ENCODE assay signal across 14 cellular contexts in the genomic region with DNA sequence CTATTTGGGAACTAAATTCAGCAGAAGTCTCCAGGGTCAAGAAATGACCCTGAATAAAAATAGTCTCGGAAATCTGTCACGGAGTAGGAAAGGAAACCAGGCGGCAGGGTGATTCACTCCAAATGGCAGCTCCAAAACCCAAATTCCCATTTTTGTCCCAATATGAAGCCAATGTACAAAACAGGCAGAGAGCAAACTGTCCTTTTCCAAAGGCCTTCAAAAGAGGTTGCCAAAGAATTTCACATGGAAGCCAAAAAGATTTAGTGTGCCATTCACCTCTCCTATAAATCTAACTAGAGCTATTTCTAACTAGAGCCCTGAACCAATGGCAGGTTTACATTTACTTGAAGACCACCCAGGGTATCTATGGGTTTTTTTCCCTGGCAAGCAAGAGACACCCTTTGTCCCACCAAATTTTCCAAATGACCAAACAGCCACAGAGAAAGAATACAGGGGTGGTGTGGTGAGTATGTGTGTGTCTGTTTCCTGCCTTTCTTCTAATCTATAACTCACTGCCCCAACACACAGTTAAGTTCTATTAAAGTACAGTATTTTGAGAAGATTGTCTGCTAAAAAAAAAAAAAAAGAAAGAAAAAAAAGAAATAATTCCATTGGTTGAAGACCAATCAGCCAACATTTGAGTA. TPM values are rescaled to one million over a fixed set of nuclear protein-coding genes. Genes with fewer than 3 reads are reported as not detected.
DNase-seq lines count a peak whose midpoint lies in the region; TF ChIP-seq lines count a peak whose summit lies in the region.
"Had no signal": no experiment of that assay in that cellular context is flagged by ENCODE, and none has a peak within 500 bp of the region (broad histone marks: within the 10 kb centered on the region; RNA-seq: fewer than 3 reads in every experiment).

No MANE protein-coding gene starts in this region.

- CTCF ChIA-PET in OCI-LY7 (lab: Charles Lee; ENCODE audit: unreplicated experiment) = no interaction called here

- BruUV-seq in OCI-LY7 (replicated peaks; lab: Mats Ljungman, UMichigan) = no TSS peak

- H4K20me1 ChIP-seq in BLaER1 (peaks cover 28% of the 10 kb centered on the region), OCI-LY7 (ENCODE audit: insufficient read depth, low read length) (no peaks in the 10 kb centered on the region)

- no peaks in the 10 kb centered on the region for H3K9me3 Mint-ChIP-seq in activated T-cell treated with anti-CD3 and anti-CD28 coated beads, Interleukin-2, amount 50 U/mL, for 24 hours
- H3K9me3 Mint-ChIP-seq: activated T-cell treated with anti-CD3 and anti-CD28 coated beads, Interleukin-2, amount 50 U/mL, for 72 hours; T-cell had no signal

- no peaks in the 10 kb centered on the region for H3K4me1 Mint-ChIP-seq in activated T-cell treated with anti-CD3 and anti-CD28 coated beads, Interleukin-2, amount 50 U/mL, for 24 hours (ENCODE audit: low read depth)

- H3K27me3 ChIP-seq in BLaER1 (no peaks in the 10 kb centered on the region), colonic mucosa (no peaks in the 10 kb centered on the region), skeletal muscle tissue (ENCODE audit: control insufficient read depth in 3 of 3, insufficient read depth in 3 of 3, low read length in 3 of 3) (no peaks in the 10 kb centered on the region)

- no peak for DNase-seq in colonic mucosa
- DNase-seq in hepatic stellate cell (ENCODE audit: low spot score) = peak; percentile 36
- DNase-seq in OCI-LY7 (ENCODE audit: low spot score) = no peak
- no peak for DNase-seq in activated T-cell treated with anti-CD3 and anti-CD28 coated beads, Interleukin-2, amount 50 U/mL, for 24 hours
- no peak for DNase-seq in DMS79 treated with DMSO at 0.1 percent for 48 hours (lab: John Stamatoyannopoulos, UW)
- no peak for DNase-seq in NCI-H526 treated with DMSO at 0.1 percent for 48 hours (lab: John Stamatoyannopoulos, UW)
- DNase-seq: activated CD4-positive, CD25-positive, alpha-beta regulatory T cell treated with anti-CD3 and anti-CD28 coated beads, Interleukin-2, amount 50 U/mL, for 72 hours; activated T-cell treated with anti-CD3 and anti-CD28 coated beads, Interleukin-2, amount 50 U/mL, for 72 hours; DMS153; T-cell had no signal

- H3K27me3 Mint-ChIP-seq in activated T-cell treated with anti-CD3 and anti-CD28 coated beads, Interleukin-2, amount 50 U/mL, for 24 hours = no peaks in the 10 kb centered on the region

- H3K4me3 ChIP-seq in BLaER1 = no peak overlapping the region
- no peak overlapping the region for H3K4me3 ChIP-seq in colonic mucosa
- H3K4me3 ChIP-seq in skeletal muscle tissue (ENCODE audit: low read length in 3 of 3) = peak overlapping the region in 1 of 3 donors; percentile 15
- H3K4me3 ChIP-seq in OCI-LY7 (ENCODE audit: low read depth, low read length, poor library complexity, severe bottlenecking) = no peak overlapping the region
- H3K4me3 ChIP-seq: GM12878 had no signal

- H3K9ac ChIP-seq in BLaER1 (no peak overlapping the region), colonic mucosa (ENCODE audit: low read depth in 2 of 2, low read length in 2 of 2) (no peak overlapping the region), skeletal muscle tissue (ENCODE audit: low read depth in 1 of 3, low read length in 3 of 3) (no peak overlapping the region)

- intact Hi-C loops in colonic mucosa (cut with DNase I) = no loop called here
- intact Hi-C loops in OCI-LY7 (cut with micrococcal nuclease; ENCODE audit: unreplicated experiment) = no loop called here

- H3K27ac ChIP-seq in BLaER1 = no peak overlapping the region
- H3K27ac ChIP-seq in colonic mucosa = peak overlapping the region; percentile 57
- peak overlapping the region; percentile 37 for H3K27ac ChIP-seq in skeletal muscle tissue (ENCODE audit: low read depth, low read length)
- H3K27ac ChIP-seq in OCI-LY7 (ENCODE audit: low read depth, low read length, poor library complexity, severe bottlenecking) = no peak overlapping the region

- H3K4me3 Mint-ChIP-seq in activated T-cell treated with anti-CD3 and anti-CD28 coated beads, Interleukin-2, amount 50 U/mL, for 24 hours = no peak overlapping the region
- H3K4me3 Mint-ChIP-seq: activated T-cell treated with anti-CD3 and anti-CD28 coated beads, Interleukin-2, amount 50 U/mL, for 72 hours; T-cell had no signal

- no peak overlapping the region for H3K27ac Mint-ChIP-seq in activated T-cell treated with anti-CD3 and anti-CD28 coated beads, Interleukin-2, amount 50 U/mL, for 24 hours
- H3K27ac Mint-ChIP-seq: activated T-cell treated with anti-CD3 and anti-CD28 coated beads, Interleukin-2, amount 50 U/mL, for 72 hours; T-cell had no signal

- H3K4me1 ChIP-seq in BLaER1 (peaks cover 14% of the 10 kb centered on the region), colonic mucosa (no peaks in the 10 kb centered on the region), skeletal muscle tissue (ENCODE audit: control insufficient read depth in 3 of 3, insufficient read depth in 3 of 3, low read length in 3 of 3) (peaks cover 14 to 16% (median 15%) of the 10 kb centered on the region in 3 donors), OCI-LY7 (ENCODE audit: insufficient read depth, low read length, poor library complexity, severe bottlenecking) (no peaks in the 10 kb centered on the region)

- TF ChIP-seq CTCF in colonic mucosa (IDR thresholded peaks at IDR 0.05) = no peak
- no peak for TF ChIP-seq CTCF in OCI-LY7 (conservative IDR thresholded peaks at IDR 0.05; ENCODE audit: low read length)

- no peaks in the 10 kb centered on the region for H3K9me2 ChIP-seq in OCI-LY7 (ENCODE audit: insufficient read depth, low read length)

- H3K9me3 ChIP-seq in BLaER1 (no peaks in the 10 kb centered on the region), colonic mucosa (no peaks in the 10 kb centered on the region), skeletal muscle tissue (ENCODE audit: control insufficient read depth in 3 of 3, low read length in 3 of 3) (no peaks in the 10 kb centered on the region), OCI-LY7 (ENCODE audit: low read length) (no peaks in the 10 kb centered on the region)

- POLR2A ChIA-PET in OCI-LY7 (lab: Charles Lee) = no interaction called here

- no peaks in the 10 kb centered on the region for H3K79me2 ChIP-seq in OCI-LY7 (ENCODE audit: insufficient read depth, low read depth, low read length)

- no peak overlapping the region for H2AFZ ChIP-seq in OCI-LY7 (ENCODE audit: low read length)

- H3K4me2 ChIP-seq in BLaER1 = 0 out of 2 replicates have a peak overlapping the region, but pooled peaks have one; percentile 55
- H3K4me2 ChIP-seq in OCI-LY7 (ENCODE audit: low read length) = no peak overlapping the region

- H3K36me3 ChIP-seq in BLaER1 (no peaks in the 10 kb centered on the region), colonic mucosa (no peaks in the 10 kb centered on the region), skeletal muscle tissue (ENCODE audit: control insufficient read depth in 3 of 3, insufficient read depth in 3 of 3, low read length in 3 of 3) (no peaks in the 10 kb centered on the region), OCI-LY7 (ENCODE audit: insufficient read depth, low read length) (no peaks in the 10 kb centered on the region)

- no peaks in the 10 kb centered on the region for H3K36me3 Mint-ChIP-seq in activated T-cell treated with anti-CD3 and anti-CD28 coated beads, Interleukin-2, amount 50 U/mL, for 24 hours (ENCODE audit: low read depth)
- H3K36me3 Mint-ChIP-seq: T-cell had no signal

RNA-seq across cellular contexts. Expression of gene MYO1D, which starts 6.8 kb away (rescaled TPM):
- total RNA-seq in colonic mucosa (100 to 1,000 TPM; 238 to 382 TPM), skeletal muscle tissue (15.1 TPM), OCI-LY7 (2022) (0.20 and 0.89 TPM in 2 replicates)
- total RNA-seq in OCI-LY7 (2014; rRNA removed; shearing (Covaris generic)) = 0.09 TPM in 1 of 2 replicates, not detected in the other

RNA-seq across cellular contexts. Expression of gene TMEM98, which starts 57.8 kb away (rescaled TPM):
- total RNA-seq in colonic mucosa (100 to 1,000 TPM; 110 to 138 TPM), skeletal muscle tissue (27.1 TPM), OCI-LY7 (2022) (not detected in 2 replicates)
- total RNA-seq in OCI-LY7 (2014; rRNA removed; shearing (Covaris generic)) = not detected in 2 replicates
- total RNA-seq: mononuclear cell had no signal

Comparison
In these comparisons a context has a peak if more than half of its experiments do, and no peak if none do; other contexts are left out.
1. H3K27ac ChIP-seq: peak in colonic mucosa (single experiment) and skeletal muscle tissue (single experiment); none in BLaER1 (single experiment) and OCI-LY7 (single experiment).
2. RNA of gene MYO1D, which starts 6.8 kb away (total RNA-seq): 238 to 382 TPM in colonic mucosa; 15.1 TPM in skeletal muscle tissue (single experiment) and 0.09 to 0.89 TPM in OCI-LY7; every median in the first group is over 10 times any median in the second.
3. RNA of gene TMEM98, which starts 57.8 kb away (total RNA-seq): 110 to 138 TPM in colonic mucosa and 27.1 TPM in skeletal muscle tissue (single experiment); not detected in OCI-LY7; every median in the first group is over 10 times any median in the second.